ENCODE assay signal across 8 cellular contexts in the genomic region with DNA sequence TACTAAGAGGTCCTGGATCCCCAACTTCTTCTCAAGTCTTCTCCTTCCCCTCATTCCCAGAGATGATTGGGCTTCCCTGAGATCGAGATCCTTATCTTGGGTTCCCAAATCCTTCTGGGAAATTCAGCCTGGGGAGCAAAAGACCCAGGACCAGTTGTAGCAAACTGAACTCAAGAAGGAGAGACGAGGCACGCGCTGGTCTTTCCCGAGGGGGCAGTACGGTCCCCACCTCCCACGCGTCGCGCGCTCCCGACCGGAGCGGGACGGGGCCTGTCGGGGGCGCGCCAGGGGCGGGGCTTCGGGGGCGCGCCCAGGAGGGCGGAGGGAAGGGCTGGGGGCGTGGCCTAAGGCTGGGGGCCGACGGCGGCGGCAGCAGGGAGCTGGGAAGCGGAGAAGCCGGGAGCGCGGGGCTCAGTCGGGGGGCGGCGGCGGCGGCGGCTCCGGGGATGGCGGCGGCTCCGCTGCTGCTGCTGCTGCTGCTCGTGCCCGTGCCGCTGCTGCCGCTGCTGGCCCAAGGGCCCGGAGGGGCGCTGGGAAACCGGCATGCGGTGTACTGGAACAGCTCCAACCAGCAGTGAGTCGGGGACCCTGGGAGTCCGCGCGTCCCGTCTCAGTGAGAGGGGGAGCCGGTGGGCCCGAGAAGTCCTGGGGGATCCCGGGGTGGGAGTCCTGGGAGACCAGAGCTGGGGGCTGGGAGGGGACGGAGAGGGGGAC. TPM values are rescaled to one million over a fixed set of nuclear protein-coding genes. Genes with fewer than 3 reads are reported as not detected.
A peak's percentile ranks its signal among the peaks of the same experiment; 100 is the strongest.
DNase-seq lines count a peak whose midpoint lies in the region; ATAC-seq and TF ChIP-seq lines count a peak whose summit lies in the region.

A gene with protein sequence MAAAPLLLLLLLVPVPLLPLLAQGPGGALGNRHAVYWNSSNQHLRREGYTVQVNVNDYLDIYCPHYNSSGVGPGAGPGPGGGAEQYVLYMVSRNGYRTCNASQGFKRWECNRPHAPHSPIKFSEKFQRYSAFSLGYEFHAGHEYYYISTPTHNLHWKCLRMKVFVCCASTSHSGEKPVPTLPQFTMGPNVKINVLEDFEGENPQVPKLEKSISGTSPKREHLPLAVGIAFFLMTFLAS (plus strand): TSS at position 342 of the 714 bp plus-strand sequence. CDS start 105 bp downstream, at position 447.

- H2BK15ac ChIP-seq in H9 (ENCODE audit: low read depth, low read length) = no peak within 1 kb of the TSS

- H2BK12ac ChIP-seq in H9 (ENCODE audit: insufficient read length, low read depth, low read length) = no peak within 1 kb of the TSS

- H3K27ac Mint-ChIP-seq in H9 = no peak within 1 kb of the TSS
- H3K27ac Mint-ChIP-seq in activated naive CD4-positive, alpha-beta T cell treated with anti-CD3 and anti-CD28 coated beads, Interleukin-2, amount 10 ng/mL, durations not matched to agents 7 days and 5 days = peak within 1 kb of the TSS; percentile 68
- peak within 1 kb of the TSS; percentile 59 for H3K27ac Mint-ChIP-seq in glutamatergic neuron (ENCODE audit: unreplicated experiment)

- no peaks in the 10 kb centered on the region for H3K36me3 Mint-ChIP-seq in H9 (ENCODE audit: insufficient read depth in 1 of 3, low read depth in 3 of 3)
- peaks cover 6% of the 10 kb centered on the region for H3K36me3 Mint-ChIP-seq in activated naive CD4-positive, alpha-beta T cell treated with anti-CD3 and anti-CD28 coated beads, Interleukin-2, amount 10 ng/mL, durations not matched to agents 7 days and 5 days
- H3K36me3 Mint-ChIP-seq in glutamatergic neuron (ENCODE audit: unreplicated experiment) = no peaks in the 10 kb centered on the region

- BruUV-seq in Panc1 (replicated peaks; lab: Mats Ljungman, UMichigan) = no TSS peak

- H4K5ac ChIP-seq in H9 (ENCODE audit: insufficient read length, low read depth, low read length) = no peak within 1 kb of the TSS

- no peak within 1 kb of the TSS for H3K14ac ChIP-seq in H9 (ENCODE audit: insufficient read depth, low read length)

- H3K4me1 ChIP-seq in BE2C = peaks cover 14% of the 10 kb centered on the region
- H3K4me1 ChIP-seq in H9 (ENCODE audit: insufficient read depth, low read length) = no peaks in the 10 kb centered on the region
- H3K4me1 ChIP-seq in Panc1 (ENCODE audit: control insufficient read depth, insufficient read depth, low read length) = peaks cover 10% of the 10 kb centered on the region
- peaks cover 16% of the 10 kb centered on the region for H3K4me1 ChIP-seq in ovary (ENCODE audit: insufficient read depth)
- H3K4me1 ChIP-seq in vagina = peaks cover 48% of the 10 kb centered on the region

- CTCF ChIA-PET in Panc1 (lab: Charles Lee) = no interaction called here
- CTCF ChIA-PET in activated naive CD4-positive, alpha-beta T cell treated with anti-CD3 and anti-CD28 coated beads, Interleukin-2, amount 10 ng/mL, durations not matched to agents 7 days and 5 days (lab: Charles Lee) = interaction anchor here (0.8 to 1.5 kb wide), 5 partner anchors 8 to 89 kb away, joined by 3 to 4 read pairs (median 3); no protein-coding TSS in a partner anchor

- no peak within 1 kb of the TSS for H2AFZ ChIP-seq in H9 (ENCODE audit: low read length)

- H3K4me1 Mint-ChIP-seq in H9 (peaks cover 24 to 46% of the 10 kb centered on the region in 2 experiments), glutamatergic neuron (ENCODE audit: low read depth, unreplicated experiment) (peaks cover 34% of the 10 kb centered on the region)
- H3K4me1 Mint-ChIP-seq in activated naive CD4-positive, alpha-beta T cell treated with anti-CD3 and anti-CD28 coated beads, Interleukin-2, amount 10 ng/mL, durations not matched to agents 7 days and 5 days = peaks cover 76% of the 10 kb centered on the region

- peak; percentile 64 for ATAC-seq in Panc1
- no peak for ATAC-seq in HG02981 (IDR thresholded peaks at IDR 0.05; ENCODE audit: unreplicated experiment)

- TF ChIP-seq POLR2A in ovary (IDR thresholded peaks at IDR 0.05) (no peak), vagina (IDR thresholded peaks at IDR 0.05) (no peak)

- no peak within 1 kb of the TSS for H3K4ac ChIP-seq in H9 (ENCODE audit: low read depth, low read length)

- no peak within 1 kb of the TSS for H3K27ac ChIP-seq in H9 (ENCODE audit: insufficient read length, low read depth, low read length)
- H3K27ac ChIP-seq in Panc1 (ENCODE audit: low read length) = no peak within 1 kb of the TSS
- H3K27ac ChIP-seq in ovary = no peak within 1 kb of the TSS
- H3K27ac ChIP-seq in vagina = peak within 1 kb of the TSS; percentile 60

- H2AK5ac ChIP-seq in H9 (ENCODE audit: insufficient read length, low read length) = no peak within 1 kb of the TSS

- H2BK20ac ChIP-seq in H9 (ENCODE audit: low read depth, low read length, poor library complexity, severe bottlenecking) = no peak within 1 kb of the TSS

- POLR2A ChIA-PET in Panc1 (lab: Charles Lee) = interaction anchor here (0.7 kb wide), 1 partner anchor 112 kb away, joined by 12 read pairs; no protein-coding TSS in a partner anchor

- no peak within 1 kb of the TSS for H3K23ac ChIP-seq in H9 (ENCODE audit: insufficient read length, low read depth, low read length)

- H3K36me3 ChIP-seq in BE2C (no peaks in the 10 kb centered on the region), Panc1 (ENCODE audit: control insufficient read depth, insufficient read depth, low read length) (no peaks in the 10 kb centered on the region; the same call in 1 of the 2 replicates), ovary (no peaks in the 10 kb centered on the region), vagina (no peaks in the 10 kb centered on the region)

- H4K91ac ChIP-seq in H9 (ENCODE audit: insufficient read length, low read depth, low read length) = no peak within 1 kb of the TSS

- in situ Hi-C loops in Panc1 (cut with HindIII; ENCODE audit: low pct_unique_long_range_greater_than_20kb, low sequenced_read_pairs) = no loop called here

- no peak for TF ChIP-seq CTCF in BE2C (IDR thresholded peaks at IDR 0.05; ENCODE audit: low read depth, low read length)
- no peak for TF ChIP-seq CTCF in H9 (conservative IDR thresholded peaks at IDR 0.05)
- TF ChIP-seq CTCF in Panc1 (IDR thresholded peaks at IDR 0.05) = no peak
- TF ChIP-seq CTCF in glutamatergic neuron (IDR thresholded peaks at IDR 0.05; ENCODE audit: partially characterized antibody, unreplicated experiment) = no peak
- TF ChIP-seq CTCF in ovary (IDR thresholded peaks at IDR 0.05) = no peak
- TF ChIP-seq CTCF in vagina (IDR thresholded peaks at IDR 0.05) = no peak

- no peak within 1 kb of the TSS for H3K56ac ChIP-seq in H9 (ENCODE audit: insufficient read length, low read depth, low read length)

- no peaks in the 10 kb centered on the region for H4K20me1 ChIP-seq in H9 (ENCODE audit: control insufficient read depth, insufficient read depth, insufficient read length)

- H3K4me3 ChIP-seq in BE2C (ENCODE audit: low read depth, low read length) (peak within 1 kb of the TSS; percentile 52), Panc1 (ENCODE audit: low read depth in 2 of 2, low read length in 2 of 2) (peak within 1 kb of the TSS; percentile 33 to 53), ovary (peak within 1 kb of the TSS; percentile 34), vagina (peak within 1 kb of the TSS; percentile 43 to 49)

- no peak within 1 kb of the TSS for H2BK120ac ChIP-seq in H9 (ENCODE audit: low read depth, low read length, poor library complexity, severe bottlenecking)

- H3K4me3 Mint-ChIP-seq in H9 (peak within 1 kb of the TSS; percentile 60 to 81), glutamatergic neuron (ENCODE audit: unreplicated experiment) (peak within 1 kb of the TSS; percentile 92)
- H3K4me3 Mint-ChIP-seq in activated naive CD4-positive, alpha-beta T cell treated with anti-CD3 and anti-CD28 coated beads, Interleukin-2, amount 10 ng/mL, durations not matched to agents 7 days and 5 days = peak within 1 kb of the TSS; percentile 73

- H3K79me2 ChIP-seq in H9 (ENCODE audit: insufficient read depth, low read length) = no peaks in the 10 kb centered on the region

- no peak within 1 kb of the TSS for H4K8ac ChIP-seq in H9 (replicated peaks; ENCODE audit: insufficient read length, low read depth, low read length)

- DNase-seq in BE2C = peak; percentile 80
- DNase-seq in H9 = peak; percentile 74
- DNase-seq in Panc1 (ENCODE audit: low read depth, low spot score) = no peak
- peak; percentile 73 for DNase-seq in activated naive CD4-positive, alpha-beta T cell treated with anti-CD3 and anti-CD28 coated beads, Interleukin-2, amount 10 ng/mL, durations not matched to agents 7 days and 5 days
- DNase-seq in glutamatergic neuron = peak; percentile 72
- DNase-seq in ovary = peak; percentile 83 to 91 (median 86)
- no peak for DNase-seq in vagina (ENCODE audit: extremely low spot score in 2 of 2)

- H3K9ac ChIP-seq in H9 (ENCODE audit: extremely low read depth, insufficient read length, low read length) = no peak within 1 kb of the TSS

- H3K18ac ChIP-seq in H9 (ENCODE audit: insufficient read length, low read depth, low read length) = no peak within 1 kb of the TSS

- H3K9me3 Mint-ChIP-seq in H9 = peaks cover 0 to 6% of the 10 kb centered on the region in 2 experiments; a peak in 2 of 5 replicates
- no peaks in the 10 kb centered on the region for H3K9me3 Mint-ChIP-seq in activated naive CD4-positive, alpha-beta T cell treated with anti-CD3 and anti-CD28 coated beads, Interleukin-2, amount 10 ng/mL, durations not matched to agents 7 days and 5 days
- H3K9me3 Mint-ChIP-seq in glutamatergic neuron (ENCODE audit: unreplicated experiment) = peaks cover 18% of the 10 kb centered on the region

- H3K23me2 ChIP-seq in H9 (ENCODE audit: insufficient read length, low read depth, low read length, poor library complexity, severe bottlenecking) = peaks cover 21% of the 10 kb centered on the region

- H3T11ph ChIP-seq in H9 (ENCODE audit: low read length) = no peak within 1 kb of the TSS

- H3K9me3 ChIP-seq in BE2C = no peaks in the 10 kb centered on the region
- H3K9me3 ChIP-seq in H9 (ENCODE audit: control insufficient read depth, low read depth, low read length) = no peaks in the 10 kb centered on the region
- H3K9me3 ChIP-seq in Panc1 (ENCODE audit: control insufficient read depth, insufficient read depth, low read depth, low read length) = no peaks in the 10 kb centered on the region
- no peaks in the 10 kb centered on the region for H3K9me3 ChIP-seq in ovary
- no peaks in the 10 kb centered on the region for H3K9me3 ChIP-seq in vagina

- no peak for TF ChIP-seq EP300 in ovary (IDR thresholded peaks at IDR 0.05)

- intact Hi-C loops in Panc1 (cut with micrococcal nuclease; ENCODE audit: unreplicated experiment) (no loop called here), ovary (cut with DNase I) (loop anchor here in 1 of 4 donors (10.0 kb wide), 1 partner anchor 594 kb away; no protein-coding TSS in a partner anchor), vagina (cut with DNase I) (no loop called here)

- peaks cover 90% of the 10 kb centered on the region for H3K27me3 Mint-ChIP-seq in H9 (ENCODE audit: low read depth)
- peaks cover 76% of the 10 kb centered on the region for H3K27me3 Mint-ChIP-seq in activated naive CD4-positive, alpha-beta T cell treated with anti-CD3 and anti-CD28 coated beads, Interleukin-2, amount 10 ng/mL, durations not matched to agents 7 days and 5 days
- peaks cover 26% of the 10 kb centered on the region for H3K27me3 Mint-ChIP-seq in glutamatergic neuron (ENCODE audit: unreplicated experiment)

- WGBS in H9 (ENCODE audit: extremely low coverage, insufficient read length, low lambda C conversion rate) = no CpG with 5 or more reads among the region's 59 CpGs
- 0 to 1% (median 0%) methylated on average over 37 to 59 of the region's 59 CpGs for WGBS in ovary, 3 donors

- H2BK5ac ChIP-seq in H9 (ENCODE audit: insufficient read length, low read length) = no peak within 1 kb of the TSS

- H3K4me2 ChIP-seq in H9 (ENCODE audit: insufficient read depth, insufficient read length, low read length) = peak within 1 kb of the TSS; percentile 79

- H3K27me3 ChIP-seq in BE2C = peaks cover 42% of the 10 kb centered on the region
- H3K27me3 ChIP-seq in H9 (ENCODE audit: insufficient read depth, low read length) = peaks cover 45% of the 10 kb centered on the region
- peaks cover 9% of the 10 kb centered on the region for H3K27me3 ChIP-seq in Panc1 (ENCODE audit: control insufficient read depth, insufficient read depth, low read length)
- H3K27me3 ChIP-seq in ovary = peaks cover 16% of the 10 kb centered on the region
- peaks cover 24% of the 10 kb centered on the region for H3K27me3 ChIP-seq in vagina

- H3K79me1 ChIP-seq in H9 (ENCODE audit: insufficient read depth, low read depth, low read length, poor library complexity, severe bottlenecking) = no peaks in the 10 kb centered on the region

RNA-seq across cellular contexts. Expression of the gene that starts here (rescaled TPM):
- 13.2 TPM for polyA plus RNA-seq in BE2C (2012; ENCODE audit: insufficient read depth, insufficient read length, low read depth)
- total RNA-seq in H9 (2021) (3.9 and 4.6 TPM in 2 replicates), Panc1 (2021; ENCODE audit: unreplicated experiment) (2.3 TPM), glutamatergic neuron (ENCODE audit: unreplicated experiment) (14.6 TPM), ovary (1 to 10 TPM; 1.3 to 3.7 (median 2.4) TPM), vagina (22.3 TPM)
- polyA plus RNA-seq in Panc1 (2012; ENCODE audit: insufficient read length) = 6.0 TPM
- polyA plus RNA-seq in ovary = 1 to 10 TPM; 1.6 to 2.1 TPM

Comparison
In these comparisons a context has a peak if more than half of its experiments do, and no peak if none do; other contexts are left out.
1. DNase-seq: peak in BE2C (single experiment), H9 (single experiment), activated naive CD4-positive, alpha-beta T cell treated with anti-CD3 and anti-CD28 coated beads, Interleukin-2, amount 10 ng/mL, durations not matched to agents 7 days and 5 days (single experiment), glutamatergic neuron (single experiment) and ovary (5 of 5); none in Panc1 (single experiment) and vagina (0 of 2).
2. H3K27ac Mint-ChIP-seq: peak in activated naive CD4-positive, alpha-beta T cell treated with anti-CD3 and anti-CD28 coated beads, Interleukin-2, amount 10 ng/mL, durations not matched to agents 7 days and 5 days (single experiment) and glutamatergic neuron (single experiment); none in H9 (0 of 3).
3. Peak in every context shown above with its lines, with median percentiles within 50 percentile points of each other: H3K4me3 ChIP-seq and H3K4me3 Mint-ChIP-seq.